In genomic region chr6:28252507-28252975, GRCh38 we compare ENCODE assay signal across 1 cellular context.
TF ChIP-seq lines count a peak whose summit lies in the region.

No MANE protein-coding gene starts in this region.

TF ChIP-seq in HCT116, 20 proteins besides CTCF, POLR2A, EP300 and RAD21 (continued from another document):
- TF ChIP-seq, protein P1, sequence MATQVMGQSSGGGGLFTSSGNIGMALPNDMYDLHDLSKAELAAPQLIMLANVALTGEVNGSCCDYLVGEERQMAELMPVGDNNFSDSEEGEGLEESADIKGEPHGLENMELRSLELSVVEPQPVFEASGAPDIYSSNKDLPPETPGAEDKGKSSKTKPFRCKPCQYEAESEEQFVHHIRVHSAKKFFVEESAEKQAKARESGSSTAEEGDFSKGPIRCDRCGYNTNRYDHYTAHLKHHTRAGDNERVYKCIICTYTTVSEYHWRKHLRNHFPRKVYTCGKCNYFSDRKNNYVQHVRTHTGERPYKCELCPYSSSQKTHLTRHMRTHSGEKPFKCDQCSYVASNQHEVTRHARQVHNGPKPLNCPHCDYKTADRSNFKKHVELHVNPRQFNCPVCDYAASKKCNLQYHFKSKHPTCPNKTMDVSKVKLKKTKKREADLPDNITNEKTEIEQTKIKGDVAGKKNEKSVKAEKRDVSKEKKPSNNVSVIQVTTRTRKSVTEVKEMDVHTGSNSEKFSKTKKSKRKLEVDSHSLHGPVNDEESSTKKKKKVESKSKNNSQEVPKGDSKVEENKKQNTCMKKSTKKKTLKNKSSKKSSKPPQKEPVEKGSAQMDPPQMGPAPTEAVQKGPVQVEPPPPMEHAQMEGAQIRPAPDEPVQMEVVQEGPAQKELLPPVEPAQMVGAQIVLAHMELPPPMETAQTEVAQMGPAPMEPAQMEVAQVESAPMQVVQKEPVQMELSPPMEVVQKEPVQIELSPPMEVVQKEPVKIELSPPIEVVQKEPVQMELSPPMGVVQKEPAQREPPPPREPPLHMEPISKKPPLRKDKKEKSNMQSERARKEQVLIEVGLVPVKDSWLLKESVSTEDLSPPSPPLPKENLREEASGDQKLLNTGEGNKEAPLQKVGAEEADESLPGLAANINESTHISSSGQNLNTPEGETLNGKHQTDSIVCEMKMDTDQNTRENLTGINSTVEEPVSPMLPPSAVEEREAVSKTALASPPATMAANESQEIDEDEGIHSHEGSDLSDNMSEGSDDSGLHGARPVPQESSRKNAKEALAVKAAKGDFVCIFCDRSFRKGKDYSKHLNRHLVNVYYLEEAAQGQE (IDR thresholded peaks at IDR 0.05; ENCODE audit: low read depth), result no peak
- no peak for TF ChIP-seq ZNF274 (IDR thresholded peaks at IDR 0.05; ENCODE audit: low read depth, low read length)
- TF ChIP-seq SP1 (IDR thresholded peaks at IDR 0.05; ENCODE audit: low read depth), result no peak
- no peak for TF ChIP-seq CBX3 (IDR thresholded peaks at IDR 0.05; ENCODE audit: low read depth)
- TF ChIP-seq, protein P2, sequence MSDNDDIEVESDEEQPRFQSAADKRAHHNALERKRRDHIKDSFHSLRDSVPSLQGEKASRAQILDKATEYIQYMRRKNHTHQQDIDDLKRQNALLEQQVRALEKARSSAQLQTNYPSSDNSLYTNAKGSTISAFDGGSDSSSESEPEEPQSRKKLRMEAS (IDR thresholded peaks at IDR 0.05), result no peak
